In genomic region chr12:26162905-26163304, GRCh38 we compare ENCODE assay signal across 14 cellular contexts. TPM values are rescaled to one million over a fixed set of nuclear protein-coding genes. Genes with fewer than 3 reads are reported as not detected.
DNase-seq lines count a peak whose midpoint lies in the region; ATAC-seq, FAIRE-seq and TF ChIP-seq lines count a peak whose summit lies in the region.
"Had no signal": no experiment of that assay in that cellular context is flagged by ENCODE, and none has a peak within 500 bp of the region (broad histone marks: within the 10 kb centered on the region; RNA-seq: fewer than 3 reads in every experiment).

No MANE protein-coding gene starts in this region.

- H3K27ac ChIP-seq in colonic mucosa = no peak overlapping the region
- no peak overlapping the region for H3K27ac ChIP-seq in dorsolateral prefrontal cortex

- no peaks in the 10 kb centered on the region for H3K9me3 ChIP-seq in colonic mucosa

- H3K9me3 Mint-ChIP-seq in osteocyte (ENCODE audit: unreplicated experiment) = no peaks in the 10 kb centered on the region
- H3K9me3 Mint-ChIP-seq: activated T-helper 2 cell treated with anti-CD3 and anti-CD28 coated beads, Interferon-gamma antibody, Interleukin-2, Interleukin-4, amounts not matched to agents 10 μg/mL and 5 μg/mL and 100 μg/mL, durations not matched to agents 14 hours and 24 hours and 36 hours had no signal

- H3K4me1 Mint-ChIP-seq in osteocyte (ENCODE audit: unreplicated experiment) = no peaks in the 10 kb centered on the region

- H3K36me3 ChIP-seq in colonic mucosa = no peaks in the 10 kb centered on the region

- peaks cover 2% of the 10 kb centered on the region for H3K27me3 Mint-ChIP-seq in osteocyte (ENCODE audit: unreplicated experiment)

- no peak for TF ChIP-seq CTCF in osteocyte (IDR thresholded peaks at IDR 0.05)
- no peak for TF ChIP-seq CTCF in colonic mucosa (IDR thresholded peaks at IDR 0.05)
- TF ChIP-seq CTCF in dorsolateral prefrontal cortex (IDR thresholded peaks at IDR 0.05 in 54 of 56, conservative IDR thresholded peaks at IDR 0.05 in 2 of 56; ENCODE audit: low read depth in 1 of 56, partially characterized antibody in 56 of 56) = no peak

- peak; percentile 96 for FAIRE-seq in GM12892 (lab: Jason Lieb, UNC)

- no peak overlapping the region for H3K27ac Mint-ChIP-seq in osteocyte (ENCODE audit: unreplicated experiment)
- H3K27ac Mint-ChIP-seq: activated T-helper 2 cell treated with anti-CD3 and anti-CD28 coated beads, Interferon-gamma antibody, Interleukin-2, Interleukin-4, amounts not matched to agents 10 μg/mL and 5 μg/mL and 100 μg/mL, durations not matched to agents 14 hours and 24 hours and 36 hours had no signal

- H3K4me3 ChIP-seq in colonic mucosa = no peak overlapping the region
- H3K4me3 ChIP-seq in dorsolateral prefrontal cortex = no peak overlapping the region

- H3K4me1 ChIP-seq in colonic mucosa = no peaks in the 10 kb centered on the region

- H3K27me3 ChIP-seq in colonic mucosa = no peaks in the 10 kb centered on the region
- peaks cover 0 to 6% (median 0%) of the 10 kb centered on the region in 45 donors for H3K27me3 ChIP-seq in dorsolateral prefrontal cortex

- ATAC-seq in GM19452 (IDR thresholded peaks at IDR 0.05; ENCODE audit: unreplicated experiment) = peak; percentile 71
- peak; percentile 86 for ATAC-seq in HG02763 (IDR thresholded peaks at IDR 0.05; ENCODE audit: unreplicated experiment)
- peak; percentile 69 for ATAC-seq in HG03457 (IDR thresholded peaks at IDR 0.05; ENCODE audit: unreplicated experiment)

- no peak overlapping the region for H3K4me3 Mint-ChIP-seq in osteocyte (ENCODE audit: unreplicated experiment)

- no peak overlapping the region for H3K9ac ChIP-seq in colonic mucosa (ENCODE audit: low read depth in 2 of 2, low read length in 2 of 2)

- H3K36me3 Mint-ChIP-seq in osteocyte (ENCODE audit: unreplicated experiment) = no peaks in the 10 kb centered on the region

- no peak for TF ChIP-seq POLR2A in GM12892 (IDR thresholded peaks at IDR 0.05; ENCODE audit: low read depth, low read length)

- intact Hi-C loops in colonic mucosa (cut with DNase I) = no loop called here
- intact Hi-C loops in dorsolateral prefrontal cortex (cut with DNase I) = no loop called here

- DNase-seq in GM12892 (ENCODE audit: insufficient read length) (no peak), C1 segment of cervical spinal cord (lab: John Stamatoyannopoulos, UW) (no peak), osteocyte (ENCODE audit: extremely low spot score, unreplicated experiment) (no peak), colonic mucosa (no peak), dorsolateral prefrontal cortex (no peak)
- DNase-seq: ACHN; mesendoderm; NCI-H1105 treated with DMSO at 0.1 percent for 48 hours; posterior cingulate gyrus; stimulated activated CD4-positive, alpha-beta T cell treated with anti-CD3 and anti-CD28 coated beads, Interleukin-4, amount 100 ng/mL, for 24 hours had no signal

RNA-seq across cellular contexts. Expression of gene SSPN, which starts 32.5 kb away (rescaled TPM):
- 0.47 TPM for polyA plus RNA-seq in GM12892 (2012; ENCODE audit: missing spikeins)
- total RNA-seq in osteocyte (19.2 and 23.3 TPM in 2 replicates), colonic mucosa (10 to 100 TPM in 1 of 2 donors, 1 to 10 TPM in 1; 8.5 to 13.5 TPM), dorsolateral prefrontal cortex (10 to 100 TPM in 119 of 120 experiments, 1 to 10 TPM in 1; 8.3 to 67.9 (median 30.9) TPM)
- total RNA-seq: activated T-helper 2 cell treated with anti-CD3 and anti-CD28 coated beads, Interferon-gamma antibody, Interleukin-2, Interleukin-4, amounts not matched to agents 10 μg/mL and 5 μg/mL and 100 μg/mL, durations not matched to agents 14 hours and 24 hours and 36 hours had no signal

RNA-seq across cellular contexts. Expression of gene BHLHE41, which starts 38.1 kb away (rescaled TPM):
- polyA plus RNA-seq in GM12892 (2012; ENCODE audit: missing spikeins) = 1.5 TPM
- total RNA-seq in osteocyte = 1.1 and 1.4 TPM in 2 replicates
- total RNA-seq in colonic mucosa = 10 to 100 TPM; 13.3 to 31.8 TPM
- total RNA-seq in dorsolateral prefrontal cortex = 100 to 1,000 TPM in 109 of 120 experiments, 10 to 100 TPM in 11; 75.0 to 217 (median 136) TPM
- total RNA-seq: activated T-helper 2 cell treated with anti-CD3 and anti-CD28 coated beads, Interferon-gamma antibody, Interleukin-2, Interleukin-4, amounts not matched to agents 10 μg/mL and 5 μg/mL and 100 μg/mL, durations not matched to agents 14 hours and 24 hours and 36 hours had no signal
